In genomic region chr1:32400876-32401631, GRCh38 we compare ENCODE assay signal across 8 cellular contexts. TPM values are rescaled to one million over a fixed set of nuclear protein-coding genes. Genes with fewer than 3 reads are reported as not detected.
A peak's percentile ranks its signal among the peaks of the same experiment; 100 is the strongest.
DNase-seq lines count a peak whose midpoint lies in the region; ATAC-seq and TF ChIP-seq lines count a peak whose summit lies in the region.

No MANE protein-coding gene starts in this region.

- H3K4me3 ChIP-seq in RWPE2 (ENCODE audit: severe bottlenecking) = no peak overlapping the region

- no peaks in the 10 kb centered on the region for H3K9me3 ChIP-seq in RWPE2 (ENCODE audit: severe bottlenecking)

- no peaks in the 10 kb centered on the region for H3K4me1 Mint-ChIP-seq in activated naive CD4-positive, alpha-beta T cell treated with anti-CD3 and anti-CD28 coated beads for 36 hours (ENCODE audit: low read depth)

- peaks cover 2% of the 10 kb centered on the region for H3K9me3 Mint-ChIP-seq in activated naive CD4-positive, alpha-beta T cell treated with anti-CD3 and anti-CD28 coated beads for 36 hours

- no peaks in the 10 kb centered on the region for H3K4me1 ChIP-seq in RWPE2 (ENCODE audit: insufficient read depth, poor library complexity, severe bottlenecking)

- no peaks in the 10 kb centered on the region for H3K36me3 ChIP-seq in RWPE2 (ENCODE audit: low read depth)

- no peak overlapping the region for H3K27ac Mint-ChIP-seq in activated naive CD4-positive, alpha-beta T cell treated with anti-CD3 and anti-CD28 coated beads for 36 hours

- peak; percentile 92 for TF ChIP-seq CTCF in RWPE2 (IDR thresholded peaks at IDR 0.05; ENCODE audit: poor library complexity, severe bottlenecking)
- TF ChIP-seq CTCF in omental fat pad (IDR thresholded peaks at IDR 0.05) = peak in 2 of 3 donors; percentile 32 to 54

- ATAC-seq in RWPE2 (ENCODE audit: low read depth) (peak; percentile 97), omental fat pad (ENCODE audit: low FRiP score) (peak; percentile 97), GM19351 (IDR thresholded peaks at IDR 0.05; ENCODE audit: unreplicated experiment) (no peak)

- CTCF ChIA-PET in activated naive CD4-positive, alpha-beta T cell treated with anti-CD3 and anti-CD28 coated beads for 36 hours (lab: Charles Lee) = interaction anchor here (0.5 to 5.1 kb wide), 26 partner anchors 9 to 604 kb away, joined by 3 to 54 read pairs (median 4); partner anchors contain the start of gene CCDC28B

- no peaks in the 10 kb centered on the region for H3K27me3 Mint-ChIP-seq in activated naive CD4-positive, alpha-beta T cell treated with anti-CD3 and anti-CD28 coated beads for 36 hours (ENCODE audit: low read depth)

- no peak overlapping the region for H3K4me3 Mint-ChIP-seq in activated naive CD4-positive, alpha-beta T cell treated with anti-CD3 and anti-CD28 coated beads for 36 hours

- no peaks in the 10 kb centered on the region for H3K36me3 Mint-ChIP-seq in activated naive CD4-positive, alpha-beta T cell treated with anti-CD3 and anti-CD28 coated beads for 36 hours (ENCODE audit: low read depth)

- DNase-seq in DMS153 (lab: John Stamatoyannopoulos, UW) = peak; percentile 46
- DNase-seq in LHCN-M2 (ENCODE audit: low read depth) = peak; percentile 87
- peak; percentile 79 for DNase-seq in RWPE2 (ENCODE audit: low spot score)
- peak; percentile 74 for DNase-seq in activated naive CD4-positive, alpha-beta T cell treated with anti-CD3 and anti-CD28 coated beads for 36 hours
- DNase-seq in globus pallidus (ENCODE audit: low spot score) = peak; percentile 71
- peak; percentile 64 for DNase-seq in omental fat pad (ENCODE audit: low spot score)
- DNase-seq in superior temporal gyrus (ENCODE audit: extremely low spot score) = peak; percentile 91

- no peak overlapping the region for H3K27ac ChIP-seq in RWPE2 (ENCODE audit: poor library complexity, severe bottlenecking)

- H3K27me3 ChIP-seq in RWPE2 (ENCODE audit: insufficient read depth, poor library complexity, severe bottlenecking) = no peaks in the 10 kb centered on the region

- intact Hi-C loops in activated naive CD4-positive, alpha-beta T cell treated with anti-CD3 and anti-CD28 coated beads for 36 hours (cut with micrococcal nuclease) = loop anchor here (1.0 kb wide), 1 partner anchor 13 kb away; no protein-coding TSS in a partner anchor

RNA-seq across cellular contexts. Expression of gene BSDC1, which starts 6.8 kb away (rescaled TPM):
- total RNA-seq in LHCN-M2 (2014; rRNA removed) (55.4 and 58.0 TPM in 2 replicates), omental fat pad (10 to 100 TPM; 51.9 to 73.1 (median 69.5) TPM)
- polyA plus RNA-seq in LHCN-M2 (2012) = 30.4 TPM
- 10 to 100 TPM; 35.2 to 38.3 TPM for total RNA-seq in activated naive CD4-positive, alpha-beta T cell treated with anti-CD3 and anti-CD28 coated beads for 36 hours

RNA-seq across cellular contexts. Expression of gene TSSK3, which starts 38.7 kb away (rescaled TPM):
- total RNA-seq in LHCN-M2 (2014; rRNA removed) = 0.40 TPM in 1 of 2 replicates, not detected in the other
- 0.62 TPM for polyA plus RNA-seq in LHCN-M2 (2012)
- 1 to 10 TPM in 1 of 2 experiments, under 1 TPM in 1; 0.84 to 1.9 TPM for total RNA-seq in activated naive CD4-positive, alpha-beta T cell treated with anti-CD3 and anti-CD28 coated beads for 36 hours
- under 1 TPM in 1 of 4 donors, not detected in 3; 0.48 TPM for total RNA-seq in omental fat pad

RNA-seq across cellular contexts. Expression of gene FAM229A, which starts 38.8 kb away (rescaled TPM):
- total RNA-seq in LHCN-M2 (2014; rRNA removed) (2.0 and 5.2 TPM in 2 replicates), omental fat pad (10 to 100 TPM in 1 of 4 donors, 1 to 10 TPM in 3; 2.5 to 13.4 (median 5.4) TPM)
- 1.1 TPM for polyA plus RNA-seq in LHCN-M2 (2012)
- total RNA-seq in activated naive CD4-positive, alpha-beta T cell treated with anti-CD3 and anti-CD28 coated beads for 36 hours = 1 to 10 TPM; 2.1 to 3.4 TPM
